In genomic region chr4:27915822-27916221, GRCh38 we compare ENCODE assay signal across 3 cellular contexts.
TF ChIP-seq lines count a peak whose summit lies in the region.

No MANE protein-coding gene starts in this region.

TF ChIP-seq in HepG2, 621 proteins besides CTCF, POLR2A, EP300 and RAD21:
- TF ChIP-seq MAFK (conservative IDR thresholded peaks at IDR 0.05 in 1 of 2, IDR thresholded peaks at IDR 0.05 in 1 of 2; ENCODE audit: low read length in 2 of 2) (peak; percentile 67 to 87; a peak in 3 of 4 replicates), MAFF (IDR thresholded peaks at IDR 0.05; ENCODE audit: low read depth, low read length) (peak; percentile 77), FOXP4 (CRISPR knock-in tag; IDR thresholded peaks at IDR 0.05) (no peak), ARID3A (IDR thresholded peaks at IDR 0.05; ENCODE audit: low read depth, low read length) (no peak)
TF ChIP-seq in HepG2: peak in this region for 2.

TF ChIP-seq in GM23338, 12 proteins besides CTCF, POLR2A, EP300 and RAD21:
- TF ChIP-seq ETS1 (IDR thresholded peaks at IDR 0.05) (no peak), STAT1 (IDR thresholded peaks at IDR 0.05; ENCODE audit: unreplicated experiment) (no peak), EZH2phosphoT487 (IDR thresholded peaks at IDR 0.05; ENCODE audit: unreplicated experiment) (no peak), ZNF462 (CRISPR knock-in tag; IDR thresholded peaks at IDR 0.05) (no peak), ZNF114 (CRISPR knock-in tag; IDR thresholded peaks at IDR 0.05) (no peak)

TF ChIP-seq in K562, 482 proteins besides CTCF, POLR2A, EP300 and RAD21:
- TF ChIP-seq NFATC3 (IDR thresholded peaks at IDR 0.05) (no peak), HNRNPLL (IDR thresholded peaks at IDR 0.05; ENCODE audit: low read depth, low read length, poor library complexity, severe bottlenecking) (no peak), MAFF (IDR thresholded peaks at IDR 0.05; ENCODE audit: low read length) (0 out of 2 replicates have a peak, but pooled peaks have one; percentile 14), MAFK (IDR thresholded peaks at IDR 0.05; ENCODE audit: low read length) (0 out of 2 replicates have a peak, but pooled peaks have one; percentile 25), ZNF316 (IDR thresholded peaks at IDR 0.05) (peak; percentile 46; the same call in 1 of the 2 replicates), ESRRA (IDR thresholded peaks at IDR 0.05; ENCODE audit: borderline replicate concordance, low read depth) (no peak), MAFG (tag; conservative IDR thresholded peaks at IDR 0.05) (0 out of 2 replicates have a peak, but pooled peaks have one; percentile 26)
